ENCODE assay signal across 9 cellular contexts in genomic region chr17:21423190-21423493, GRCh38. TPM values are rescaled to one million over a fixed set of nuclear protein-coding genes. Genes with fewer than 3 reads are reported as not detected.
A peak's percentile ranks its signal among the peaks of the same experiment; 100 is the strongest.
DNase-seq lines count a peak whose midpoint lies in the region; ATAC-seq and TF ChIP-seq lines count a peak whose summit lies in the region.
"Not testable (repeated sequence)": the region's sequence is repeated elsewhere in the genome, so short reads cannot be mapped to it uniquely, and the experiment has no call there.
"Had no signal": no experiment of that assay in that cellular context is flagged by ENCODE, and none has a peak within 500 bp of the region (broad histone marks: within the 10 kb centered on the region; RNA-seq: fewer than 3 reads in every experiment).

No MANE protein-coding gene starts in this region.

- not testable (repeated sequence) for H3K36me3 ChIP-seq in sigmoid colon

- H3K36me3 Mint-ChIP-seq in activated T-cell treated with anti-CD3 and anti-CD28 coated beads, Interleukin-2, amount 50 U/mL, for 24 hours (ENCODE audit: low read depth) = not testable (repeated sequence)

- not testable (repeated sequence) for H3K27ac ChIP-seq in coronary artery, sigmoid colon

- not testable (repeated sequence) for H3K4me1 ChIP-seq in sigmoid colon

- H3K27me3 Mint-ChIP-seq in activated T-cell treated with anti-CD3 and anti-CD28 coated beads, Interleukin-2, amount 50 U/mL, for 24 hours = not testable (repeated sequence)

- not testable (repeated sequence) for H3K4me3 ChIP-seq in coronary artery, sigmoid colon

- H3K4me1 Mint-ChIP-seq in activated T-cell treated with anti-CD3 and anti-CD28 coated beads, Interleukin-2, amount 50 U/mL, for 24 hours (ENCODE audit: low read depth) = peaks cover 19% of the 10 kb centered on the region

- not testable (repeated sequence) for TF ChIP-seq POLR2A in sigmoid colon (IDR thresholded peaks at IDR 0.05)

- H3K27me3 ChIP-seq in sigmoid colon = not testable (repeated sequence)

- ATAC-seq in Right ventricle myocardium inferior (peak; percentile 24), left ventricle myocardium superior (peak; percentile 8)

- not testable (repeated sequence) for H3K4me3 Mint-ChIP-seq in activated T-cell treated with anti-CD3 and anti-CD28 coated beads, Interleukin-2, amount 50 U/mL, for 24 hours

- TF ChIP-seq CTCF in coronary artery (IDR thresholded peaks at IDR 0.05); sigmoid colon (IDR thresholded peaks at IDR 0.05): not testable (repeated sequence)

- DNase-seq in EL (peak; percentile 41), coronary artery (ENCODE audit: low spot score) (peak; percentile 71), left ventricle myocardium superior (peak; percentile 23), mesenteric fat pad (ENCODE audit: low spot score) (peak; percentile 83), sigmoid colon (peak; percentile 56)
- peak; percentile 23 for DNase-seq in activated T-cell treated with anti-CD3 and anti-CD28 coated beads, Interleukin-2, amount 50 U/mL, for 24 hours
- DNase-seq in Right ventricle myocardium inferior (ENCODE audit: missing footprints) = not testable (repeated sequence)

- not testable (repeated sequence) for H3K27ac Mint-ChIP-seq in activated T-cell treated with anti-CD3 and anti-CD28 coated beads, Interleukin-2, amount 50 U/mL, for 24 hours

- not testable (repeated sequence) for H3K9me3 ChIP-seq in sigmoid colon

- intact Hi-C loops in Right ventricle myocardium inferior (cut with DNase I); left ventricle myocardium superior (cut with micrococcal nuclease); sigmoid colon (cut with DNase I): not testable (repeated sequence)

- TF ChIP-seq EP300 in sigmoid colon (IDR thresholded peaks at IDR 0.05) = not testable (repeated sequence)

- 57 to 84% methylated on average over 9 of the region's 9 CpGs for WGBS in sigmoid colon, 2 donors

- H3K9me3 Mint-ChIP-seq in activated T-cell treated with anti-CD3 and anti-CD28 coated beads, Interleukin-2, amount 50 U/mL, for 24 hours = not testable (repeated sequence)

RNA-seq across cellular contexts. Expression of gene KCNJ12, which starts 47.0 kb away (rescaled TPM):
- total RNA-seq in Right ventricle myocardium inferior (12.6 TPM), left ventricle myocardium superior (11.4 TPM), mesenteric fat pad (2.5 TPM), sigmoid colon (1 to 10 TPM in 3 of 4 donors, under 1 TPM in 1; 0.54 to 2.2 (median 1.4) TPM)
- polyA plus RNA-seq in sigmoid colon = under 1 TPM; 0.23 to 0.60 (median 0.60) TPM
- total RNA-seq: CD4-positive, alpha-beta memory T cell; HepG2 had no signal
- polyA plus RNA-seq: CD4-positive, alpha-beta memory T cell; HepG2 had no signal
